8 cellular contexts compared by ENCODE assay signal in the genomic region with DNA sequence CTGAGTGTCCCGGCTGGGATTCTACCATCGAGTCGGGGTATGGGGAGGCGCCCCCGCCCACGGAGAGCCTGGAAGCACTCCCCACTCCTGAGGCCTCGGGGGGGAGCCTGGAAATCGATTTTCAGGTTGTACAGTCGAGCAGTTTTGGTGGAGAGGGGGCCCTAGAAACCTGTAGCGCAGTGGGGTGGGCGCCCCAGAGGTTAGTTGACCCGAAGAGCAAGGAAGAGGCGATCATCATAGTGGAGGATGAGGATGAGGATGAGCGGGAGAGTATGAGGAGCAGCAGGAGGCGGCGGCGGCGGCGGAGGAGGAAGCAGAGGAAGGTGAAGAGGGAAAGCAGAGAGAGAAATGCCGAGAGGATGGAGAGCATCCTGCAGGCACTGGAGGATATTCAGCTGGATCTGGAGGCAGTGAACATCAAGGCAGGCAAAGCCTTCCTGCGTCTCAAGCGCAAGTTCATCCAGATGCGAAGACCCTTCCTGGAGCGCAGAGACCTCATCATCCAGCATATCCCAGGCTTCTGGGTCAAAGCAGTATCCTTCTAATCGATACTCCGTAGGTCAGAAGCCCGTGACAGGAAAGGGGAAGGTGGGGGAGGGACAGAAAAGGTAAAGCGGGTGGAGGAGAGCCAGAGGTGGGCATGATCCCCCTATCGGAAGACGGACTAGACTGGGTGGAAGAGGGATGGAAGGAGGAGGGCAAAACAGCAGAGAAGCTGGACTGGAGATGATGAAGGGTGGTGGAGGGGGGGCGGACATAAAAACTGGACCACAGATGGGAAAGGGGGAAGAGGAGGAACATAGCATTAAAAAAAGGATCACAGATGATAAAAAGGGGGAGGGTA. TPM values are rescaled to one million over a fixed set of nuclear protein-coding genes. Genes with fewer than 3 reads are reported as not detected.
DNase-seq lines count a peak whose midpoint lies in the region; ATAC-seq and TF ChIP-seq lines count a peak whose summit lies in the region.

No MANE protein-coding gene starts in this region.

- no peak for TF ChIP-seq CTCF in GM23338 (conservative IDR thresholded peaks at IDR 0.05; ENCODE audit: low read depth in 2 of 2)
- TF ChIP-seq CTCF in WERI-Rb-1 (IDR thresholded peaks at IDR 0.05; ENCODE audit: low read depth, low read length): no peak
- no peak for TF ChIP-seq CTCF in gastroesophageal sphincter (IDR thresholded peaks at IDR 0.05)

- H3K9ac ChIP-seq in skeletal muscle tissue (ENCODE audit: low read depth in 1 of 3, low read length in 3 of 3): peak overlapping the region; percentile 43 to 71 (median 66)

- H3K27ac Mint-ChIP-seq in GM23338: no peak overlapping the region

- H2AFZ ChIP-seq in GM23338: no peak overlapping the region

- no peaks in the 10 kb centered on the region; the same call in 1 of the 2 replicates for H4K20me1 ChIP-seq in GM23338 (replicated peaks; ENCODE audit: insufficient read depth)

- 7 to 50% methylated on average over 13 of the region's 31 CpGs for WGBS in gastroesophageal sphincter (ENCODE audit: low coverage in 1 of 2), 2 donors

- H3K27me3 ChIP-seq in GM23338 (ENCODE audit: insufficient read depth) (peaks cover 8% of the 10 kb centered on the region; the same call in 1 of the 2 replicates), WERI-Rb-1 (ENCODE audit: insufficient read depth, low read depth, severe bottlenecking) (peaks cover 13% of the 10 kb centered on the region), gastroesophageal sphincter (no peaks in the 10 kb centered on the region), skeletal muscle tissue (ENCODE audit: control insufficient read depth in 3 of 3, insufficient read depth in 3 of 3, low read length in 3 of 3) (no peaks in the 10 kb centered on the region)

- no peak overlapping the region for H3K27ac ChIP-seq in GM23338 (ENCODE audit: low read depth)
- peak overlapping the region; percentile 80 for H3K27ac ChIP-seq in WERI-Rb-1
- H3K27ac ChIP-seq in gastroesophageal sphincter: peak overlapping the region; percentile 93 to 97 (median 96)
- H3K27ac ChIP-seq in skeletal muscle tissue (ENCODE audit: low read depth, low read length): peak overlapping the region; percentile 72

- peaks cover 11% of the 10 kb centered on the region for H3K27me3 Mint-ChIP-seq in GM23338 (ENCODE audit: insufficient read depth, low read depth, poor library complexity)

- peak overlapping the region; percentile 92 for H3K4me3 Mint-ChIP-seq in GM23338

- no peak for TF ChIP-seq EP300 in gastroesophageal sphincter (IDR thresholded peaks at IDR 0.05)

- H3K4me1 ChIP-seq in GM23338 (ENCODE audit: insufficient read depth) (peaks cover 7% of the 10 kb centered on the region), gastroesophageal sphincter (peaks cover 0 to 45% (median 0%) of the 10 kb centered on the region in 3 donors), skeletal muscle tissue (ENCODE audit: control insufficient read depth in 3 of 3, insufficient read depth in 3 of 3, low read length in 3 of 3) (peaks cover 11 to 22% (median 15%) of the 10 kb centered on the region in 3 donors)

- DNase-seq in GM23338 (ENCODE audit: low spot score) (no peak), WERI-Rb-1 (no peak), SIG-M5 (lab: John Stamatoyannopoulos, UW) (no peak), NCI-H524 (lab: John Stamatoyannopoulos, UW) (no peak), HEK293T (ENCODE audit: extremely low spot score) (no peak), ureter (ENCODE audit: low spot score) (no peak)

- H3K4me2 ChIP-seq in GM23338: peak overlapping the region; percentile 84

- POLR2A ChIA-PET in HEK293T (lab: Yijun Ruan, JAX): interaction anchor here (1.1 to 1.3 kb wide), 4 partner anchors 8 to 40 kb away, joined by 3 to 11 read pairs (median 4); no protein-coding TSS in a partner anchor

- peak overlapping the region; percentile 79 for H3K4me3 ChIP-seq in GM23338
- H3K4me3 ChIP-seq in WERI-Rb-1 (ENCODE audit: low read depth, low read length): peak overlapping the region; percentile 66
- H3K4me3 ChIP-seq in gastroesophageal sphincter: peak overlapping the region; percentile 80 to 96
- peak overlapping the region; percentile 64 to 73 (median 73) for H3K4me3 ChIP-seq in skeletal muscle tissue (ENCODE audit: low read length in 3 of 3)

- H3K9me2 ChIP-seq in GM23338 (ENCODE audit: insufficient read depth): no peaks in the 10 kb centered on the region

- H3K36me3 Mint-ChIP-seq in GM23338 (ENCODE audit: low read depth): peaks cover 47% of the 10 kb centered on the region

- H3K9me3 ChIP-seq in WERI-Rb-1 (ENCODE audit: severe bottlenecking): no peaks in the 10 kb centered on the region
- no peaks in the 10 kb centered on the region for H3K9me3 ChIP-seq in gastroesophageal sphincter
- H3K9me3 ChIP-seq in skeletal muscle tissue (ENCODE audit: control insufficient read depth in 3 of 3, low read length in 3 of 3): no peaks in the 10 kb centered on the region

- TF ChIP-seq POLR2A in gastroesophageal sphincter (IDR thresholded peaks at IDR 0.05): no peak

- no peak; the same call in 2 of the 3 replicates for ATAC-seq in GM23338
- ATAC-seq in gastroesophageal sphincter: no peak

- peaks cover 18% of the 10 kb centered on the region for H3K4me1 Mint-ChIP-seq in GM23338

- H3K9me3 Mint-ChIP-seq in GM23338: no peaks in the 10 kb centered on the region; the same call in 1 of the 3 replicates

- 0 out of 2 replicates have a peak, but pooled peaks cover 4% of the 10 kb centered on the region for H3K79me2 ChIP-seq in GM23338 (replicated peaks; ENCODE audit: insufficient read depth)

- CTCF ChIA-PET in HEK293T (lab: Yijun Ruan, JAX): interaction anchor here (0.8 kb wide), 1 partner anchor 11 kb away, joined by 3 read pairs; no protein-coding TSS in a partner anchor

- no peaks in the 10 kb centered on the region for H3F3A ChIP-seq in GM23338 (replicated peaks; ENCODE audit: low read depth)

- H3K36me3 ChIP-seq in GM23338 (ENCODE audit: insufficient read depth): no peaks in the 10 kb centered on the region
- peaks cover 27% of the 10 kb centered on the region for H3K36me3 ChIP-seq in WERI-Rb-1
- H3K36me3 ChIP-seq in gastroesophageal sphincter: peaks cover 0 to 26% of the 10 kb centered on the region in 2 donors
- peaks cover 5 to 13% (median 9%) of the 10 kb centered on the region in 3 donors for H3K36me3 ChIP-seq in skeletal muscle tissue (ENCODE audit: control insufficient read depth in 3 of 3, insufficient read depth in 3 of 3, low read length in 3 of 3)

TF ChIP-seq in GM23338, 12 proteins besides CTCF, POLR2A, EP300 and RAD21 (continues in another document):
- no peak for TF ChIP-seq ZNF331 (CRISPR knock-in tag; IDR thresholded peaks at IDR 0.05; ENCODE audit: low read depth)
- no peak for TF ChIP-seq STAT1 (IDR thresholded peaks at IDR 0.05; ENCODE audit: unreplicated experiment)
- no peak for TF ChIP-seq CREB1 (CRISPR knock-in tag; IDR thresholded peaks at IDR 0.05; ENCODE audit: low read depth)

TF ChIP-seq in HEK293T, 16 proteins besides CTCF, POLR2A, EP300 and RAD21:
- no peak for TF ChIP-seq BHLHE40 (IDR thresholded peaks at IDR 0.05; ENCODE audit: borderline replicate concordance)
- no peak for TF ChIP-seq NFRKB (IDR thresholded peaks at IDR 0.05)
- no peak for TF ChIP-seq FOXK2 (IDR thresholded peaks at IDR 0.05)
- TF ChIP-seq ZNF384 (IDR thresholded peaks at IDR 0.05): no peak
- TF ChIP-seq L3MBTL2 (conservative IDR thresholded peaks at IDR 0.05): no peak
- TF ChIP-seq ARNT (IDR thresholded peaks at IDR 0.05): no peak
- TF ChIP-seq TARDBP (IDR thresholded peaks at IDR 0.05): no peak
- TF ChIP-seq SP1 (IDR thresholded peaks at IDR 0.05): no peak
- TF ChIP-seq FOXM1 (IDR thresholded peaks at IDR 0.05; ENCODE audit: borderline replicate concordance): no peak
- no peak for TF ChIP-seq LEF1 (IDR thresholded peaks at IDR 0.05; ENCODE audit: borderline replicate concordance)
- no peak for TF ChIP-seq CTBP1 (IDR thresholded peaks at IDR 0.05; ENCODE audit: borderline replicate concordance)
- TF ChIP-seq, protein P1, sequence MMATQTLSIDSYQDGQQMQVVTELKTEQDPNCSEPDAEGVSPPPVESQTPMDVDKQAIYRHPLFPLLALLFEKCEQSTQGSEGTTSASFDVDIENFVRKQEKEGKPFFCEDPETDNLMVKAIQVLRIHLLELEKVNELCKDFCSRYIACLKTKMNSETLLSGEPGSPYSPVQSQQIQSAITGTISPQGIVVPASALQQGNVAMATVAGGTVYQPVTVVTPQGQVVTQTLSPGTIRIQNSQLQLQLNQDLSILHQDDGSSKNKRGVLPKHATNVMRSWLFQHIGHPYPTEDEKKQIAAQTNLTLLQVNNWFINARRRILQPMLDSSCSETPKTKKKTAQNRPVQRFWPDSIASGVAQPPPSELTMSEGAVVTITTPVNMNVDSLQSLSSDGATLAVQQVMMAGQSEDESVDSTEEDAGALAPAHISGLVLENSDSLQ (IDR thresholded peaks at IDR 0.05): no peak
- TF ChIP-seq SUZ12 (IDR thresholded peaks at IDR 0.05): no peak
- no peak for TF ChIP-seq FOXA1 (IDR thresholded peaks at IDR 0.05)
- TF ChIP-seq HDGF (IDR thresholded peaks at IDR 0.05; ENCODE audit: borderline replicate concordance): no peak

RNA-seq across cellular contexts. Expression of a gene that starts 0.8 kb away (rescaled TPM):
- 9.9 and 13.4 TPM in 2 replicates for total RNA-seq in GM23338 (2014; rRNA removed; shearing (Covaris generic))
- 11.6 and 13.4 TPM in 2 replicates for polyA plus RNA-seq in GM23338 (2016; fragmentation: Nextera tagmentation; extraction: Ambion mirVana)
- total RNA-seq in gastroesophageal sphincter (100 to 1,000 TPM in 1 of 4 donors, 10 to 100 TPM in 3; 40.5 to 156 (median 89.8) TPM), skeletal muscle tissue (7.3 TPM), ureter (74.8 TPM)

RNA-seq across cellular contexts. Expression of a gene that starts 10.9 kb away (rescaled TPM):
- 15.3 and 15.5 TPM in 2 replicates for total RNA-seq in GM23338 (2014; rRNA removed; shearing (Covaris generic))
- 5.4 and 6.4 TPM in 2 replicates for polyA plus RNA-seq in GM23338 (2016; fragmentation: Nextera tagmentation; extraction: Ambion mirVana)
- total RNA-seq in gastroesophageal sphincter (10 to 100 TPM in 3 of 4 donors, 1 to 10 TPM in 1; 7.7 to 36.6 (median 13.7) TPM), skeletal muscle tissue (12.0 TPM), ureter (34.1 TPM)

RNA-seq across cellular contexts. Expression of a gene that starts 34.4 kb away (rescaled TPM):
- 7.7 TPM in 2 replicates for total RNA-seq in GM23338 (2014; rRNA removed; shearing (Covaris generic))
- polyA plus RNA-seq in GM23338 (2016; fragmentation: Nextera tagmentation; extraction: Ambion mirVana): 0.92 and 0.94 TPM in 2 replicates
- total RNA-seq in gastroesophageal sphincter (1 to 10 TPM in 2 of 4 donors, under 1 TPM in 2; 0.67 to 2.5 (median 0.99) TPM), skeletal muscle tissue (2.1 TPM), ureter (7.6 TPM)
